Comparison of ENCODE assay signal across 23 cellular contexts in genomic region chr10:82256275-82256674, GRCh38.
"Had no signal": no experiment of that assay in that cellular context is flagged by ENCODE, and none has a peak within 500 bp of the region (broad histone marks: within the 10 kb centered on the region; RNA-seq: fewer than 3 reads in every experiment).

No MANE protein-coding gene starts in this region.

- H3K36me3 Mint-ChIP-seq: naive thymus-derived CD8-positive, alpha-beta T cell; stimulated activated effector memory CD8-positive, alpha-beta T cell treated with anti-CD3 and anti-CD28 coated beads, Interleukin-12 subunit alpha, Interleukin-12 subunit beta, amount 100 ng/mL, for 72 hours had no signal

- H3K4me1 Mint-ChIP-seq: naive thymus-derived CD8-positive, alpha-beta T cell; stimulated activated effector memory CD8-positive, alpha-beta T cell treated with anti-CD3 and anti-CD28 coated beads, Interleukin-12 subunit alpha, Interleukin-12 subunit beta, amount 100 ng/mL, for 72 hours had no signal

- H3K9me3 Mint-ChIP-seq: nephron progenitor cell had no signal

- H3K9me3 ChIP-seq: esophagus muscularis mucosa, gastroesophageal sphincter, heart left ventricle, prostate gland, sigmoid colon, stomach, thyroid gland had no signal

- H3K4me1 ChIP-seq: foreskin keratinocyte, heart left ventricle, prostate gland, sigmoid colon, thyroid gland had no signal

- H3K27ac Mint-ChIP-seq: naive thymus-derived CD8-positive, alpha-beta T cell; nephron progenitor cell; stimulated activated effector memory CD8-positive, alpha-beta T cell treated with anti-CD3 and anti-CD28 coated beads, Interleukin-12 subunit alpha, Interleukin-12 subunit beta, amount 100 ng/mL, for 72 hours had no signal

- H3K4me3 Mint-ChIP-seq: naive thymus-derived CD8-positive, alpha-beta T cell; nephron progenitor cell; stimulated activated effector memory CD8-positive, alpha-beta T cell treated with anti-CD3 and anti-CD28 coated beads, Interleukin-12 subunit alpha, Interleukin-12 subunit beta, amount 100 ng/mL, for 72 hours had no signal

- DNase-seq: effector CD8-positive, alpha-beta T cell; foreskin keratinocyte; heart left ventricle; hippocampal formation; kidney; mesenchymal stem cell; midbrain; naive thymus-derived CD8-positive, alpha-beta T cell; nephron progenitor cell; nucleus accumbens; right cardiac atrium; sigmoid colon; stimulated activated CD4-positive, alpha-beta T cell treated with anti-CD3 and anti-CD28 coated beads, Interleukin-2, amount 100 ng/mL, for 24 hours; stimulated activated CD4-positive, alpha-beta T cell treated with anti-CD3 and anti-CD28 coated beads, Interleukin-4, amount 100 ng/mL, for 24 hours; stimulated activated naive CD4-positive, alpha-beta T cell treated with Interleukin-2 at 50 U/mL for 16 hours; stomach; thyroid gland; trophoblast cell had no signal

- H3K4me3 ChIP-seq: esophagus muscularis mucosa, gastroesophageal sphincter, heart left ventricle, prostate gland, sigmoid colon, stomach, thyroid gland had no signal

- H3K27me3 ChIP-seq: esophagus muscularis mucosa, foreskin keratinocyte, gastroesophageal sphincter, heart left ventricle, sigmoid colon, stomach, thyroid gland had no signal

- H3K36me3 ChIP-seq: esophagus muscularis mucosa, gastroesophageal sphincter, heart left ventricle, prostate gland, sigmoid colon, stomach, thyroid gland had no signal

- H3K27ac ChIP-seq: esophagus muscularis mucosa, foreskin keratinocyte, gastroesophageal sphincter, heart left ventricle, prostate gland, sigmoid colon, stomach, thyroid gland had no signal

- ATAC-seq: foreskin keratinocyte; gastroesophageal sphincter; heart left ventricle; left lobe of liver; naive thymus-derived CD8-positive, alpha-beta T cell; right cardiac atrium; stimulated activated effector memory CD8-positive, alpha-beta T cell treated with anti-CD3 and anti-CD28 coated beads, Interleukin-12 subunit alpha, Interleukin-12 subunit beta, amount 100 ng/mL, for 72 hours had no signal
